ENCODE assay signal across 20 cellular contexts in the genomic region with DNA sequence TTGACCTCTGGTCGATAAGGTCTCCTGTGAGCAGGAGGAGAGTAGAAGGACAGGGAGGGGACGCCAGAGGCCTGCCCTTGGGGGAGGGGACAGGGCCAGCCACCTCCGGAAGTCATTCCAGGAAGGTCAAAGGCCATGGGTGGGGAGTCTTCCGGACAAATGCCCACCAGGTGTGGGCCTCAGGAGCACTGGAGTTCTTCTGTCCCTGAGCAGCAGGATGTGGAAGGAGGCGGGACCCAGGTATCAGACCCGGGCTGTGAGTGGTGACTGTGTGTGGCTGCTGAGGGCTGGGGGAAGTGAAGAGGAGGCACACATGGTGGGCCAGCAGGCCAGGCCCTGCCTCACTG. TPM values are rescaled to one million over a fixed set of nuclear protein-coding genes. Genes with fewer than 3 reads are reported as not detected.
"Had no signal": no experiment of that assay in that cellular context is flagged by ENCODE, and none has a peak within 500 bp of the region (broad histone marks: within the 10 kb centered on the region; RNA-seq: fewer than 3 reads in every experiment).

No MANE protein-coding gene starts in this region.

- H3K27me3 ChIP-seq: adrenal gland, breast epithelium, esophagus muscularis mucosa, gastroesophageal sphincter, heart right ventricle, ovary, tibial nerve, vagina had no signal

- H3K27me3 Mint-ChIP-seq: activated CD4-positive, alpha-beta T cell treated with anti-CD3 and anti-CD28 coated beads, Interleukin-2, amount 10 ng/mL, durations not matched to agents 7 days and 5 days; activated T-cell treated with anti-CD3 and anti-CD28 coated beads, Interleukin-2, amount 50 U/mL, for 24 hours had no signal

- H3K36me3 ChIP-seq: adrenal gland, breast epithelium, esophagus muscularis mucosa, gastroesophageal sphincter, heart right ventricle, ovary, tibial nerve, vagina had no signal

- H3K9me3 ChIP-seq: adrenal gland, breast epithelium, esophagus muscularis mucosa, gastroesophageal sphincter, heart right ventricle, ovary, tibial nerve, vagina had no signal

- H3K27ac Mint-ChIP-seq: activated CD4-positive, alpha-beta T cell treated with anti-CD3 and anti-CD28 coated beads, Interleukin-2, amount 10 ng/mL, durations not matched to agents 7 days and 5 days; activated CD8-positive, alpha-beta T cell treated with anti-CD3 and anti-CD28 coated beads, Interleukin-2, amount 10 ng/mL, durations not matched to agents 7 days and 5 days; activated naive CD4-positive, alpha-beta T cell treated with anti-CD3 and anti-CD28 coated beads, Interleukin-2, amount 50 U/mL, for 72 hours; activated T-cell treated with anti-CD3 and anti-CD28 coated beads, Interleukin-2, amount 50 U/mL, for 24 hours; immature natural killer cell had no signal

- H3K4me1 ChIP-seq: adrenal gland, breast epithelium, gastroesophageal sphincter, tibial nerve, vagina had no signal

- H3K9me3 Mint-ChIP-seq: activated CD4-positive, alpha-beta T cell treated with anti-CD3 and anti-CD28 coated beads, Interleukin-2, amount 10 ng/mL, durations not matched to agents 7 days and 5 days; activated naive CD4-positive, alpha-beta T cell treated with anti-CD3 and anti-CD28 coated beads, Interleukin-2, amount 50 U/mL, for 72 hours; activated T-cell treated with anti-CD3 and anti-CD28 coated beads, Interleukin-2, amount 50 U/mL, for 24 hours; immature natural killer cell had no signal

- H3K4me3 ChIP-seq: adrenal gland, breast epithelium, esophagus muscularis mucosa, gastroesophageal sphincter, heart right ventricle, ovary, tibial nerve, vagina had no signal

- H3K4me1 Mint-ChIP-seq: activated CD4-positive, alpha-beta T cell treated with anti-CD3 and anti-CD28 coated beads, Interleukin-2, amount 10 ng/mL, durations not matched to agents 7 days and 5 days; immature natural killer cell had no signal

- DNase-seq: activated CD4-positive, alpha-beta T cell treated with anti-CD3 and anti-CD28 coated beads, Interleukin-2, amount 10 ng/mL, durations not matched to agents 7 days and 5 days; activated CD8-positive, alpha-beta T cell treated with anti-CD3 and anti-CD28 coated beads, Interleukin-2, amount 10 ng/mL, durations not matched to agents 7 days and 5 days; activated effector memory CD4-positive, alpha-beta T cell treated with Interleukin-2 at 50 U/mL for 16 hours; activated T-cell treated with anti-CD3 and anti-CD28 coated beads, Interleukin-2, amount 50 U/mL, for 24 hours; adrenal gland; dermis blood vessel endothelial cell; effector memory CD4-positive, alpha-beta T cell; heart right ventricle; immature natural killer cell; mammary epithelial cell; stimulated activated naive CD4-positive, alpha-beta T cell treated with Interleukin-2 at 50 U/mL for 16 hours; T1000 had no signal

- H3K4me3 Mint-ChIP-seq: activated CD4-positive, alpha-beta T cell treated with anti-CD3 and anti-CD28 coated beads, Interleukin-2, amount 10 ng/mL, durations not matched to agents 7 days and 5 days; activated CD8-positive, alpha-beta T cell treated with anti-CD3 and anti-CD28 coated beads, Interleukin-2, amount 10 ng/mL, durations not matched to agents 7 days and 5 days; activated T-cell treated with anti-CD3 and anti-CD28 coated beads, Interleukin-2, amount 50 U/mL, for 24 hours; immature natural killer cell had no signal

- ATAC-seq: activated CD8-positive, alpha-beta T cell treated with anti-CD3 and anti-CD28 coated beads, Interleukin-2, amount 10 ng/mL, durations not matched to agents 7 days and 5 days; activated naive CD4-positive, alpha-beta T cell treated with anti-CD3 and anti-CD28 coated beads, Interleukin-2, amount 50 U/mL, for 72 hours; gastroesophageal sphincter had no signal

- H3K36me3 Mint-ChIP-seq: activated naive CD4-positive, alpha-beta T cell treated with anti-CD3 and anti-CD28 coated beads, Interleukin-2, amount 50 U/mL, for 72 hours; immature natural killer cell had no signal

RNA-seq across cellular contexts. Expression of a gene that starts 13.9 kb away (rescaled TPM):
- total RNA-seq: activated CD8-positive, alpha-beta T cell treated with anti-CD3 and anti-CD28 coated beads, Interleukin-2, amount 10 ng/mL, durations not matched to agents 7 days and 5 days; dermis blood vessel endothelial cell; T-helper 1 cell treated with Interleukin-12 subunit alpha and Interleukin-12 subunit beta and Interleukin-4 antibody, amounts not matched to agents 30 ng/mL and 1 ng/mL, for 36 hours had no signal
- polyA plus RNA-seq: immature natural killer cell, mammary epithelial cell had no signal
